ENCODE assay signal across 16 cellular contexts in the genomic region with DNA sequence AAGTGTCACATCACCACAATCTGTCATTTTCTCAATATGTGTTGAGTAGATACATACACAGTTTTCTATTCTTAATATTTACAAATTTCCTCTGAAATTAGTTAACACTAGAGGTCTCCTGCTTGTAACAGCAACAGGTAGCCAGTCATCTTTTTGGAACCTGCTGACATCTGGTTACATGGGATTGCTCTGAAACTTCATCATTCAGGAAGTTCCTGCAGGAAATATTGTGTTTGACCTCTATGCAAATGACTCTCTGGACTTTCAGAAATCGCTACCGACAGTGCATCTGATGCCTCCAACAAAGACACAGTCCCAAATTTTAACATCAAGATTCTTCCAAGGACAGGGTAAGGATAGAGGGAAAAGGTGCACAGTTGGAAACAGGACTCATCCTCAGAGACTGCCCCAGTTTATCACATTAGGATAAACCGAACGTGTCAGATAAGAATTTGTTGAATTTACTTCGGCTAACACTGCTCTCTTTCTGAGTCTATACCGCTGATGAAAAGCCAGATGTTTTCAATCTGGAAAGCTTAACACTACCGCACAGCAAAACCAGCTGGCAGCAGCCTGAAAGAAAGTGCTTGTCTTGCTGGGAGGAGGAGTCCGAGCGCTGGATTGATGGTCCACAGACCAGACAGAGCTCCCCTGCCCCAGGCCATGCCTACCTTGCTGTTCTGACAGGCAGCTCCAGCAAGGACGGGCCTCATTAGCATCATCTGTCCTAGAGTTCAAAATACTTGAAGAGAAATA.
DNase-seq lines count a peak whose midpoint lies in the region; ATAC-seq and TF ChIP-seq lines count a peak whose summit lies in the region.
"Had no signal": no experiment of that assay in that cellular context is flagged by ENCODE, and none has a peak within 500 bp of the region (broad histone marks: within the 10 kb centered on the region; RNA-seq: fewer than 3 reads in every experiment).

No MANE protein-coding gene starts in this region.

- H3K4me3 ChIP-seq in fibroblast of villous mesenchyme (ENCODE audit: low read depth, low read length) (no peak overlapping the region), ovary (no peak overlapping the region)
- H3K4me3 ChIP-seq: dorsolateral prefrontal cortex had no signal

- intact Hi-C loops in ovary (cut with DNase I) = loop anchor here in 1 of 4 donors (10.0 kb wide), 1 partner anchor 847 kb away; a partner anchor contains a TSS

- H3K27me3 ChIP-seq in ovary = no peaks in the 10 kb centered on the region

- TF ChIP-seq EP300 in ovary (IDR thresholded peaks at IDR 0.05) = no peak

- no peak for TF ChIP-seq POLR2A in ovary (IDR thresholded peaks at IDR 0.05)

- DNase-seq in ELF-1 (ENCODE audit: low read depth, low spot score) (peak; percentile 89), fibroblast of villous mesenchyme (ENCODE audit: low read depth) (peak; percentile 89), ovary (peak in 3 of 5 donors; percentile 29 to 51 (median 44)), T-helper 9 cell (no peak), COLO829 (ENCODE audit: low spot score) (no peak)
- DNase-seq: activated CD4-positive, alpha-beta T cell treated with anti-CD3 and anti-CD28 coated beads, Interleukin-2, amount 50 U/mL, for 4 hours; amygdala; CD4-positive, alpha-beta T cell; dorsolateral prefrontal cortex; immature natural killer cell; NCI-H2029 treated with DMSO at 0.1 percent for 48 hours; NCI-H748 treated with DMSO at 0.1 percent for 48 hours; stimulated activated CD4-positive, alpha-beta T cell treated with anti-CD3 and anti-CD28 coated beads, Interleukin-15, amount 100 ng/mL, for 24 hours; T1000 had no signal

- H3K36me3 ChIP-seq in ovary = no peaks in the 10 kb centered on the region

- TF ChIP-seq CTCF in fibroblast of villous mesenchyme (IDR thresholded peaks at IDR 0.05; ENCODE audit: insufficient read depth, low read depth, low read length) = no peak
- TF ChIP-seq CTCF in ovary (IDR thresholded peaks at IDR 0.05) = no peak

- no peak overlapping the region for H3K27ac ChIP-seq in ovary
- H3K27ac ChIP-seq: dorsolateral prefrontal cortex had no signal

- H3K4me1 ChIP-seq in ovary (ENCODE audit: insufficient read depth) = peaks cover 24% of the 10 kb centered on the region

- no peaks in the 10 kb centered on the region for H3K9me3 ChIP-seq in ovary

- ATAC-seq in SK-N-SH treated with all-trans-retinoic acid at 6 μM for 48 hours (peak; percentile 85), GM19467 (IDR thresholded peaks at IDR 0.05; ENCODE audit: unreplicated experiment) (no peak)

- 7 to 14% (median 13%) methylated on average over 10 of the region's 10 CpGs for WGBS in ovary, 3 donors

TF ChIP-seq in SK-N-SH treated with all-trans-retinoic acid at 6 μM for 48 hours, 23 proteins besides CTCF, POLR2A, EP300 and RAD21:
- TF ChIP-seq, protein P1, sequence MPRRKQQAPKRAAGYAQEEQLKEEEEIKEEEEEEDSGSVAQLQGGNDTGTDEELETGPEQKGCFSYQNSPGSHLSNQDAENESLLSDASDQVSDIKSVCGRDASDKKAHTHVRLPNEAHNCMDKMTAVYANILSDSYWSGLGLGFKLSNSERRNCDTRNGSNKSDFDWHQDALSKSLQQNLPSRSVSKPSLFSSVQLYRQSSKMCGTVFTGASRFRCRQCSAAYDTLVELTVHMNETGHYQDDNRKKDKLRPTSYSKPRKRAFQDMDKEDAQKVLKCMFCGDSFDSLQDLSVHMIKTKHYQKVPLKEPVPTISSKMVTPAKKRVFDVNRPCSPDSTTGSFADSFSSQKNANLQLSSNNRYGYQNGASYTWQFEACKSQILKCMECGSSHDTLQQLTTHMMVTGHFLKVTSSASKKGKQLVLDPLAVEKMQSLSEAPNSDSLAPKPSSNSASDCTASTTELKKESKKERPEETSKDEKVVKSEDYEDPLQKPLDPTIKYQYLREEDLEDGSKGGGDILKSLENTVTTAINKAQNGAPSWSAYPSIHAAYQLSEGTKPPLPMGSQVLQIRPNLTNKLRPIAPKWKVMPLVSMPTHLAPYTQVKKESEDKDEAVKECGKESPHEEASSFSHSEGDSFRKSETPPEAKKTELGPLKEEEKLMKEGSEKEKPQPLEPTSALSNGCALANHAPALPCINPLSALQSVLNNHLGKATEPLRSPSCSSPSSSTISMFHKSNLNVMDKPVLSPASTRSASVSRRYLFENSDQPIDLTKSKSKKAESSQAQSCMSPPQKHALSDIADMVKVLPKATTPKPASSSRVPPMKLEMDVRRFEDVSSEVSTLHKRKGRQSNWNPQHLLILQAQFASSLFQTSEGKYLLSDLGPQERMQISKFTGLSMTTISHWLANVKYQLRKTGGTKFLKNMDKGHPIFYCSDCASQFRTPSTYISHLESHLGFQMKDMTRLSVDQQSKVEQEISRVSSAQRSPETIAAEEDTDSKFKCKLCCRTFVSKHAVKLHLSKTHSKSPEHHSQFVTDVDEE (CRISPR knock-in tag; IDR thresholded peaks at IDR 0.05) = peak; percentile 49; the same call in 1 of the 2 replicates
- TF ChIP-seq ZNF70 (CRISPR knock-in tag; IDR thresholded peaks at IDR 0.05) (no peak), SNAI2 (CRISPR knock-in tag; IDR thresholded peaks at IDR 0.05) (0 out of 2 replicates have a peak, but pooled peaks have one; percentile 20), TCF4 (CRISPR knock-in tag; IDR thresholded peaks at IDR 0.05; ENCODE audit: borderline replicate concordance) (peak; percentile 87; the same call in 1 of the 2 replicates)

Comparison
In these comparisons a context has a peak if more than half of its experiments do, and no peak if none do; other contexts are left out.
1. DNase-seq: peak in ELF-1 (single experiment), fibroblast of villous mesenchyme (single experiment) and ovary (3 of 5); none in T-helper 9 cell (single experiment) and COLO829 (single experiment).